ENCODE assay signal across 26 cellular contexts in genomic region chr6:14499309-14499708, GRCh38.
"Had no signal": no experiment of that assay in that cellular context is flagged by ENCODE, and none has a peak within 500 bp of the region (broad histone marks: within the 10 kb centered on the region; RNA-seq: fewer than 3 reads in every experiment).

No MANE protein-coding gene starts in this region.

- H3K36me3 ChIP-seq: breast epithelium, colonic mucosa, gastrocnemius medialis, neutrophil, pancreas, tibial artery, WERI-Rb-1 had no signal

- H3K4me3 ChIP-seq: breast epithelium, colonic mucosa, dorsolateral prefrontal cortex, gastrocnemius medialis, pancreas, psoas muscle, right atrium auricular region, tibial artery had no signal

- ATAC-seq: activated CD8-positive, alpha-beta T cell treated with anti-CD3 and anti-CD28 coated beads, Interleukin-2, amount 10 ng/mL, durations not matched to agents 7 days and 5 days; effector memory CD8-positive, alpha-beta T cell; left ventricle myocardium superior; natural killer cell treated with Interleukin-12 subunit alpha and Interleukin-12 subunit beta and Interleukin-15 and Interleukin-18, amount 100 ng/mL, for 72 hours; stimulated activated naive CD8-positive, alpha-beta T cell treated with anti-CD3 and anti-CD28 coated beads, Interleukin-15, amount 100 ng/mL, for 72 hours had no signal

- DNase-seq: activated CD4-positive, alpha-beta T cell treated with anti-CD3 and anti-CD28 coated beads, Interleukin-2, amount 50 U/mL, for 1 hour; activated CD4-positive, CD25-positive, alpha-beta regulatory T cell treated with anti-CD3 and anti-CD28 coated beads, Interleukin-2, amount 50 U/mL, for 72 hours; activated CD8-positive, alpha-beta T cell treated with anti-CD3 and anti-CD28 coated beads, Interleukin-2, amount 10 ng/mL, durations not matched to agents 7 days and 5 days; activated gamma-delta T cell treated with Interleukin-2 at 50 U/mL for 16 hours; aorta; colonic mucosa; dorsolateral prefrontal cortex; effector memory CD8-positive, alpha-beta T cell; gastrocnemius medialis; hypothalamus; left ventricle myocardium superior; midbrain; pancreas; psoas muscle; stimulated activated CD4-positive, alpha-beta T cell treated with anti-CD3 and anti-CD28 coated beads, Interleukin-1b, Interleukin-23, amount 100 ng/mL, for 48 hours; stimulated activated naive CD8-positive, alpha-beta T cell treated with anti-CD3 and anti-CD28 coated beads, Interleukin-15, amount 100 ng/mL, for 72 hours; tibial artery had no signal

- H3K4me1 ChIP-seq: breast epithelium, colonic mucosa, gastrocnemius medialis, pancreas, psoas muscle, right atrium auricular region had no signal

- H3K9me3 ChIP-seq: breast epithelium, colonic mucosa, gastrocnemius medialis, neutrophil, pancreas, psoas muscle, right atrium auricular region had no signal

- FAIRE-seq: endothelial cell of umbilical vein, pancreas, TTC549 had no signal

- H3K27me3 ChIP-seq: breast epithelium, colonic mucosa, dorsolateral prefrontal cortex, gastrocnemius medialis, neutrophil, pancreas, right atrium auricular region, tibial artery had no signal

- H3K27me3 Mint-ChIP-seq: activated naive CD4-positive, alpha-beta T cell treated with anti-CD3 and anti-CD28 coated beads, Interleukin-2, amount 50 U/mL, for 24 hours; stimulated activated naive CD8-positive, alpha-beta T cell treated with anti-CD3 and anti-CD28 coated beads, Interleukin-15, amount 100 ng/mL, for 72 hours had no signal

- H3K27ac ChIP-seq: breast epithelium, colonic mucosa, dorsolateral prefrontal cortex, gastrocnemius medialis, neutrophil, pancreas, psoas muscle, right atrium auricular region, tibial artery, WERI-Rb-1 had no signal

- H3K4me3 Mint-ChIP-seq: activated CD8-positive, alpha-beta T cell treated with anti-CD3 and anti-CD28 coated beads, Interleukin-2, amount 10 ng/mL, durations not matched to agents 7 days and 5 days; activated naive CD4-positive, alpha-beta T cell treated with anti-CD3 and anti-CD28 coated beads, Interleukin-2, amount 50 U/mL, for 24 hours; central memory CD8-positive, alpha-beta T cell; effector memory CD8-positive, alpha-beta T cell; natural killer cell treated with Interleukin-12 subunit alpha and Interleukin-12 subunit beta and Interleukin-15 and Interleukin-18, amount 100 ng/mL, for 72 hours; stimulated activated naive CD8-positive, alpha-beta T cell treated with anti-CD3 and anti-CD28 coated beads, Interleukin-15, amount 100 ng/mL, for 72 hours had no signal

- H3K9me3 Mint-ChIP-seq: central memory CD8-positive, alpha-beta T cell; effector memory CD8-positive, alpha-beta T cell; natural killer cell treated with Interleukin-12 subunit alpha and Interleukin-12 subunit beta and Interleukin-15 and Interleukin-18, amount 100 ng/mL, for 72 hours had no signal

- H3K27ac Mint-ChIP-seq: activated CD8-positive, alpha-beta T cell treated with anti-CD3 and anti-CD28 coated beads, Interleukin-2, amount 10 ng/mL, durations not matched to agents 7 days and 5 days; activated naive CD4-positive, alpha-beta T cell treated with anti-CD3 and anti-CD28 coated beads, Interleukin-2, amount 50 U/mL, for 24 hours; effector memory CD8-positive, alpha-beta T cell; natural killer cell treated with Interleukin-12 subunit alpha and Interleukin-12 subunit beta and Interleukin-15 and Interleukin-18, amount 100 ng/mL, for 72 hours; stimulated activated naive CD8-positive, alpha-beta T cell treated with anti-CD3 and anti-CD28 coated beads, Interleukin-15, amount 100 ng/mL, for 72 hours had no signal

- H3K4me1 Mint-ChIP-seq: activated naive CD4-positive, alpha-beta T cell treated with anti-CD3 and anti-CD28 coated beads, Interleukin-2, amount 50 U/mL, for 24 hours; central memory CD8-positive, alpha-beta T cell; stimulated activated naive CD8-positive, alpha-beta T cell treated with anti-CD3 and anti-CD28 coated beads, Interleukin-15, amount 100 ng/mL, for 72 hours had no signal
